In the genomic region with DNA sequence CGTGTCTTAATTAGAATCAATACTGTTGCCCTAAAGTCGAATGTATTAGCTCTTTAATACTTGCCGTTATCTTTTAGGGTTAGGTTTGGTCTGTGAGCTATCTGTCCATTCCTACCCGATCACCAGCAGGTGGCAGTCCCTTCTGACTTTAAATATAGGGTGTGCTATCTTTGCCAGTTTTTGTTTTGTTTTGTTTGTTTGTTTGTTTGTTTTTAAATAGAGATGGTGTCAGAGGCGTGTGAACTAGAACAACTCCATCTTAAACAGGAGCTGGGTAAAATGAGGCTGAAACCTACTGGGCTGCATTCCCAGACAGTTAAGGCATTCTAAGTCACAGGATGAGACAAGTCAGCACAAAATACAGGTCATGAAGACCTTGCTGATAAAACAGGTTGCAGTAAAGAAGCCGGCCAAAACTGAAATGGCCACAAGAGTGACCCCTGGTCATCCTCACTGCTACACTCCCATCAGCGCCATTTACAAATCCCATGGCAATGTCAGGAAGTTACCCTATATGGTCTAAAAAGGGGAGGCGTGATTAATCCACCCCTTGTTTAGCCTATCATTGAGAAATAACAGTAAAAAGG, we compare ENCODE assay signal across 8 cellular contexts. TPM values are rescaled to one million over a fixed set of nuclear protein-coding genes. Genes with fewer than 3 reads are reported as not detected.
DNase-seq lines count a peak whose midpoint lies in the region; ATAC-seq, FAIRE-seq and TF ChIP-seq lines count a peak whose summit lies in the region.

No MANE protein-coding gene starts in this region.

- H2AFZ ChIP-seq in OCI-LY3 (ENCODE audit: low read depth, low read length): no peak overlapping the region
- no peak overlapping the region for H2AFZ ChIP-seq in neuron (ENCODE audit: low read depth, low read length)

- peaks cover 16% of the 10 kb centered on the region for H3K4me1 ChIP-seq in OCI-LY3 (ENCODE audit: low read length)
- H3K4me1 ChIP-seq in foreskin keratinocyte: peaks cover 15% of the 10 kb centered on the region
- H3K4me1 ChIP-seq in neuron (ENCODE audit: insufficient read depth, low read length): peaks cover 13% of the 10 kb centered on the region

- ATAC-seq in HG03354 (IDR thresholded peaks at IDR 0.05; ENCODE audit: poor library complexity, severe bottlenecking, unreplicated experiment): peak; percentile 49
- peak; percentile 28 for ATAC-seq in foreskin keratinocyte
- ATAC-seq in HG03139 (IDR thresholded peaks at IDR 0.05; ENCODE audit: unreplicated experiment): no peak
- no peak for ATAC-seq in HG03469 (IDR thresholded peaks at IDR 0.05; ENCODE audit: unreplicated experiment)

- H3K9me3 ChIP-seq in OCI-LY3 (ENCODE audit: insufficient read depth, low read length): no peaks in the 10 kb centered on the region
- peaks cover 2% of the 10 kb centered on the region for H3K9me3 ChIP-seq in neuron (ENCODE audit: low read length)

- peak; percentile 80 for DNase-seq in activated effector memory CD4-positive, alpha-beta T cell treated with anti-CD3 and anti-CD28 coated beads, Interleukin-2, amount 50 U/mL, for 16 hours
- DNase-seq in foreskin keratinocyte: peak; percentile 32 to 65

- H3K4me3 ChIP-seq in OCI-LY3 (ENCODE audit: low read length): peak overlapping the region; percentile 91
- H3K4me3 ChIP-seq in neuron (ENCODE audit: low read length): peak overlapping the region; percentile 81

- H3K27ac ChIP-seq in OCI-LY3 (ENCODE audit: low read length) (peak overlapping the region; percentile 92), foreskin keratinocyte (peak overlapping the region; percentile 98)

- peak overlapping the region; percentile 88 for H3K4me2 ChIP-seq in OCI-LY3 (ENCODE audit: low read length)

- TF ChIP-seq CTCF in OCI-LY3 (IDR thresholded peaks at IDR 0.05; ENCODE audit: low read depth, low read length): peak; percentile 71
- TF ChIP-seq CTCF in foreskin keratinocyte (conservative IDR thresholded peaks at IDR 0.05): peak; percentile 81

- FAIRE-seq in G401.6 (lab: Jason Lieb, UNC): peak; percentile 27

- H3K79me2 ChIP-seq in OCI-LY3 (ENCODE audit: low read length): peaks cover 71% of the 10 kb centered on the region

- peaks cover 9% of the 10 kb centered on the region for H4K20me1 ChIP-seq in OCI-LY3 (ENCODE audit: insufficient read depth, low read length)

- no peaks in the 10 kb centered on the region for H3K27me3 ChIP-seq in OCI-LY3 (ENCODE audit: low read depth, low read length)
- H3K27me3 ChIP-seq in foreskin keratinocyte: no peaks in the 10 kb centered on the region
- H3K27me3 ChIP-seq in neuron (ENCODE audit: insufficient read depth, low read length): no peaks in the 10 kb centered on the region

- H3K36me3 ChIP-seq in OCI-LY3 (replicated peaks; ENCODE audit: low read depth, low read length) (peaks cover 9% of the 10 kb centered on the region), neuron (ENCODE audit: insufficient read depth, low read length) (peaks cover 2% of the 10 kb centered on the region)

- H3K9ac ChIP-seq in OCI-LY3 (ENCODE audit: low read length): peak overlapping the region; percentile 96

RNA-seq across cellular contexts. Expression of a gene that starts 1.5 kb away (rescaled TPM):
- 20.8 and 21.4 TPM in 2 replicates for total RNA-seq in foreskin keratinocyte
- polyA plus RNA-seq in foreskin keratinocyte: 9.9 and 12.4 TPM in 2 replicates

Comparison
In these comparisons a context has a peak if more than half of its experiments do, and no peak if none do; other contexts are left out.
1. ATAC-seq: peak in HG03354 (single experiment) and foreskin keratinocyte (single experiment); none in HG03139 (single experiment) and HG03469 (single experiment).